1 cellular context compared by ENCODE assay signal in the genomic region with DNA sequence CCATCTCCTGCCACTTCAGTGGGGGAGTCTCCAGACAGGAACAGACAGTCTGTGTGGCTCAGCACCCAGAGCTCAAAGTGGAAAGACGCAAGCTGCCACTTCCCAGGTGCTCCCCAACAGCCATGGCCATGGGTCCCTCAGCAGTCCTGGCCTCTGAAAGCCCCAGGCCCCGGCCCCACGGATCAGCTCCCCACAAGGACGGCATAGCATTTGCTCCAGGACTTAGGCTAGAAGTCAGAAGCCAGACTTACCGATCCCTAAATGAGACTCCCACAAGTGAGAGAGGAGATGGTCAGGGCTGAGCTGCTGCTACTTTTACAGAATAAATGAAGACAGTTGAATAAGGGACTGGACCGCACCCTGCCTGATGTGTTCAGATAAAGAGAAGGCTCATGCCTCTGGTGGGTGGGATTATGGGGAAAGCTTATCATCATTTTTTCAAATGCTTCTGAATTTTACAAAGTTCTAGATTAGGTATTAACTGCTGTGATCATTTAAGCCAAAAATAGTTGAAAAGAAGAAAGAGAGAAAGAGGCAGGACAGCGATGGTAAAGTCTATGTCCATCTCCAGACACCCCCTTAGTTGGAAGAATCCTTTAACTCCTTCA.
TF ChIP-seq lines count a peak whose summit lies in the region.

No MANE protein-coding gene starts in this region.

TF ChIP-seq in K562, 482 proteins besides CTCF, POLR2A, EP300 and RAD21 (continued from another document and continues in another):
- TF ChIP-seq, protein P1, sequence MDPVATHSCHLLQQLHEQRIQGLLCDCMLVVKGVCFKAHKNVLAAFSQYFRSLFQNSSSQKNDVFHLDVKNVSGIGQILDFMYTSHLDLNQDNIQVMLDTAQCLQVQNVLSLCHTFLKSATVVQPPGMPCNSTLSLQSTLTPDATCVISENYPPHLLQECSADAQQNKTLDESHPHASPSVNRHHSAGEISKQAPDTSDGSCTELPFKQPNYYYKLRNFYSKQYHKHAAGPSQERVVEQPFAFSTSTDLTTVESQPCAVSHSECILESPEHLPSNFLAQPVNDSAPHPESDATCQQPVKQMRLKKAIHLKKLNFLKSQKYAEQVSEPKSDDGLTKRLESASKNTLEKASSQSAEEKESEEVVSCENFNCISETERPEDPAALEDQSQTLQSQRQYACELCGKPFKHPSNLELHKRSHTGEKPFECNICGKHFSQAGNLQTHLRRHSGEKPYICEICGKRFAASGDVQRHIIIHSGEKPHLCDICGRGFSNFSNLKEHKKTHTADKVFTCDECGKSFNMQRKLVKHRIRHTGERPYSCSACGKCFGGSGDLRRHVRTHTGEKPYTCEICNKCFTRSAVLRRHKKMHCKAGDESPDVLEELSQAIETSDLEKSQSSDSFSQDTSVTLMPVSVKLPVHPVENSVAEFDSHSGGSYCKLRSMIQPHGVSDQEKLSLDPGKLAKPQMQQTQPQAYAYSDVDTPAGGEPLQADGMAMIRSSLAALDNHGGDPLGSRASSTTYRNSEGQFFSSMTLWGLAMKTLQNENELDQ (CRISPR knock-in tag; IDR thresholded peaks at IDR 0.05; ENCODE audit: borderline replicate concordance) = no peak
- TF ChIP-seq, protein P2, sequence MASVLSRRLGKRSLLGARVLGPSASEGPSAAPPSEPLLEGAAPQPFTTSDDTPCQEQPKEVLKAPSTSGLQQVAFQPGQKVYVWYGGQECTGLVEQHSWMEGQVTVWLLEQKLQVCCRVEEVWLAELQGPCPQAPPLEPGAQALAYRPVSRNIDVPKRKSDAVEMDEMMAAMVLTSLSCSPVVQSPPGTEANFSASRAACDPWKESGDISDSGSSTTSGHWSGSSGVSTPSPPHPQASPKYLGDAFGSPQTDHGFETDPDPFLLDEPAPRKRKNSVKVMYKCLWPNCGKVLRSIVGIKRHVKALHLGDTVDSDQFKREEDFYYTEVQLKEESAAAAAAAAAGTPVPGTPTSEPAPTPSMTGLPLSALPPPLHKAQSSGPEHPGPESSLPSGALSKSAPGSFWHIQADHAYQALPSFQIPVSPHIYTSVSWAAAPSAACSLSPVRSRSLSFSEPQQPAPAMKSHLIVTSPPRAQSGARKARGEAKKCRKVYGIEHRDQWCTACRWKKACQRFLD (CRISPR knock-in tag; IDR thresholded peaks at IDR 0.05) = no peak
- no peak for TF ChIP-seq ZNF165 (CRISPR knock-in tag; IDR thresholded peaks at IDR 0.05; ENCODE audit: borderline replicate concordance)
- no peak for TF ChIP-seq ZNF512 (tag; IDR thresholded peaks at IDR 0.05)
- TF ChIP-seq SREBF1 (IDR thresholded peaks at IDR 0.05; ENCODE audit: borderline replicate concordance, low read depth, low read length) = no peak
- no peak for TF ChIP-seq ZNF696 (CRISPR knock-in tag; conservative IDR thresholded peaks at IDR 0.05)
- TF ChIP-seq NCOA4 (IDR thresholded peaks at IDR 0.05; ENCODE audit: partially characterized antibody) = no peak
- peak; percentile 51 for TF ChIP-seq TAF1 (IDR thresholded peaks at IDR 0.05; ENCODE audit: control insufficient read depth, extremely low read depth, insufficient read depth, low read length, severe bottlenecking)
- no peak for TF ChIP-seq FOS (IDR thresholded peaks at IDR 0.05; ENCODE audit: extremely low read depth, insufficient read length)
- TF ChIP-seq FOXA3 (CRISPR knock-in tag; conservative IDR thresholded peaks at IDR 0.05 in 1 of 2, IDR thresholded peaks at IDR 0.05 in 1 of 2) = no peak
- peak in 1 of 2 experiments; percentile 42; a peak in 1 of 4 replicates for TF ChIP-seq TBL1XR1 (IDR thresholded peaks at IDR 0.05; ENCODE audit: low read length in 2 of 2)
- no peak for TF ChIP-seq NFATC3 (IDR thresholded peaks at IDR 0.05)
- TF ChIP-seq MAFF (IDR thresholded peaks at IDR 0.05; ENCODE audit: low read length) = no peak
- TF ChIP-seq ZNF12 (CRISPR knock-in tag; IDR thresholded peaks at IDR 0.05) = no peak
- no peak for TF ChIP-seq E2F8 (IDR thresholded peaks at IDR 0.05; ENCODE audit: low read depth, partially characterized antibody)
- no peak for TF ChIP-seq RERE (CRISPR knock-in tag; IDR thresholded peaks at IDR 0.05; ENCODE audit: borderline replicate concordance)
- no peak for TF ChIP-seq POLR2H (tag; IDR thresholded peaks at IDR 0.05; ENCODE audit: low read depth)
- TF ChIP-seq RBM14 (IDR thresholded peaks at IDR 0.05; ENCODE audit: borderline replicate concordance, insufficient read depth, low read depth, low read length) = no peak
- no peak for TF ChIP-seq ZNF277 (CRISPR knock-in tag; IDR thresholded peaks at IDR 0.05; ENCODE audit: borderline replicate concordance)
- TF ChIP-seq PHTF2 (CRISPR knock-in tag; IDR thresholded peaks at IDR 0.05) = no peak
- TF ChIP-seq MLLT1 (IDR thresholded peaks at IDR 0.05) = no peak; a peak in 1 of 4 replicates
- no peak for TF ChIP-seq STAT5B (CRISPR knock-in tag; IDR thresholded peaks at IDR 0.05)
- TF ChIP-seq ZNF316 (IDR thresholded peaks at IDR 0.05) = no peak
- no peak for TF ChIP-seq HSF4 (CRISPR knock-in tag; IDR thresholded peaks at IDR 0.05; ENCODE audit: borderline replicate concordance)
- TF ChIP-seq, protein P3, sequence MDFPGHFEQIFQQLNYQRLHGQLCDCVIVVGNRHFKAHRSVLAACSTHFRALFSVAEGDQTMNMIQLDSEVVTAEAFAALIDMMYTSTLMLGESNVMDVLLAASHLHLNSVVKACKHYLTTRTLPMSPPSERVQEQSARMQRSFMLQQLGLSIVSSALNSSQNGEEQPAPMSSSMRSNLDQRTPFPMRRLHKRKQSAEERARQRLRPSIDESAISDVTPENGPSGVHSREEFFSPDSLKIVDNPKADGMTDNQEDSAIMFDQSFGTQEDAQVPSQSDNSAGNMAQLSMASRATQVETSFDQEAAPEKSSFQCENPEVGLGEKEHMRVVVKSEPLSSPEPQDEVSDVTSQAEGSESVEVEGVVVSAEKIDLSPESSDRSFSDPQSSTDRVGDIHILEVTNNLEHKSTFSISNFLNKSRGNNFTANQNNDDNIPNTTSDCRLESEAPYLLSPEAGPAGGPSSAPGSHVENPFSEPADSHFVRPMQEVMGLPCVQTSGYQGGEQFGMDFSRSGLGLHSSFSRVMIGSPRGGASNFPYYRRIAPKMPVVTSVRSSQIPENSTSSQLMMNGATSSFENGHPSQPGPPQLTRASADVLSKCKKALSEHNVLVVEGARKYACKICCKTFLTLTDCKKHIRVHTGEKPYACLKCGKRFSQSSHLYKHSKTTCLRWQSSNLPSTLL (IDR thresholded peaks at IDR 0.05) = no peak
- TF ChIP-seq, protein P4, sequence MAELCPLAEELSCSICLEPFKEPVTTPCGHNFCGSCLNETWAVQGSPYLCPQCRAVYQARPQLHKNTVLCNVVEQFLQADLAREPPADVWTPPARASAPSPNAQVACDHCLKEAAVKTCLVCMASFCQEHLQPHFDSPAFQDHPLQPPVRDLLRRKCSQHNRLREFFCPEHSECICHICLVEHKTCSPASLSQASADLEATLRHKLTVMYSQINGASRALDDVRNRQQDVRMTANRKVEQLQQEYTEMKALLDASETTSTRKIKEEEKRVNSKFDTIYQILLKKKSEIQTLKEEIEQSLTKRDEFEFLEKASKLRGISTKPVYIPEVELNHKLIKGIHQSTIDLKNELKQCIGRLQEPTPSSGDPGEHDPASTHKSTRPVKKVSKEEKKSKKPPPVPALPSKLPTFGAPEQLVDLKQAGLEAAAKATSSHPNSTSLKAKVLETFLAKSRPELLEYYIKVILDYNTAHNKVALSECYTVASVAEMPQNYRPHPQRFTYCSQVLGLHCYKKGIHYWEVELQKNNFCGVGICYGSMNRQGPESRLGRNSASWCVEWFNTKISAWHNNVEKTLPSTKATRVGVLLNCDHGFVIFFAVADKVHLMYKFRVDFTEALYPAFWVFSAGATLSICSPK (IDR thresholded peaks at IDR 0.05; ENCODE audit: borderline replicate concordance) = no peak
- TF ChIP-seq KAT8 (IDR thresholded peaks at IDR 0.05; ENCODE audit: low read depth) = no peak
- TF ChIP-seq HNRNPL (IDR thresholded peaks at IDR 0.05; ENCODE audit: low read depth, low read length) = no peak
- TF ChIP-seq ZNF764 (CRISPR knock-in tag; IDR thresholded peaks at IDR 0.05; ENCODE audit: low read depth) = no peak
- TF ChIP-seq NR2F6 (CRISPR knock-in tag; IDR thresholded peaks at IDR 0.05) = no peak
- TF ChIP-seq RFX1 (IDR thresholded peaks at IDR 0.05) = no peak
- no peak for TF ChIP-seq GTF2E2 (tag; IDR thresholded peaks at IDR 0.05)
- peak; percentile 35 to 43; a peak in 1 of 4 replicates for TF ChIP-seq KDM1A (IDR thresholded peaks at IDR 0.05)
- TF ChIP-seq ARHGAP35 (IDR thresholded peaks at IDR 0.05; ENCODE audit: partially characterized antibody) = no peak
